ENCODE assay signal across 13 cellular contexts in genomic region chr10:63214586-63214985, GRCh38.
DNase-seq lines count a peak whose midpoint lies in the region; ATAC-seq and FAIRE-seq lines count a peak whose summit lies in the region.
"Had no signal": no experiment of that assay in that cellular context is flagged by ENCODE, and none has a peak within 500 bp of the region (broad histone marks: within the 10 kb centered on the region; RNA-seq: fewer than 3 reads in every experiment).

No MANE protein-coding gene starts in this region.

- H3K27me3 Mint-ChIP-seq in activated T-helper 17 cell treated with anti-CD3 and anti-CD28 coated beads, Interleukin-2, amount 50 U/mL, for 72 hours: no peaks in the 10 kb centered on the region
- no peaks in the 10 kb centered on the region for H3K27me3 Mint-ChIP-seq in naive B cell
- H3K27me3 Mint-ChIP-seq: CD8-positive, alpha-beta memory T cell had no signal

- FAIRE-seq in RCC 7860 (lab: Jason Lieb, UNC): no peak

- H3K4me1 Mint-ChIP-seq in activated T-helper 17 cell treated with anti-CD3 and anti-CD28 coated beads, Interleukin-2, amount 50 U/mL, for 72 hours: peaks cover 35% of the 10 kb centered on the region
- peaks cover 37 to 48% (median 46%) of the 10 kb centered on the region in 3 donors for H3K4me1 Mint-ChIP-seq in naive B cell

- no peak overlapping the region for H3K4me3 Mint-ChIP-seq in activated T-helper 17 cell treated with anti-CD3 and anti-CD28 coated beads, Interleukin-2, amount 50 U/mL, for 72 hours
- H3K4me3 Mint-ChIP-seq in naive B cell: no peak overlapping the region

- DNase-seq in NOMO-1 treated with DMSO at 0.1 percent for 48 hours (lab: John Stamatoyannopoulos, UW; ENCODE audit: unreplicated experiment): peak; percentile 53
- DNase-seq in NOMO-1 treated with dmso at 0.1 percent for 144 hours (lab: John Stamatoyannopoulos, UW; ENCODE audit: unreplicated experiment): no peak
- DNase-seq in GM03348 (ENCODE audit: low spot score): peak; percentile 29
- DNase-seq in naive B cell: no peak
- no peak for DNase-seq in RCC 7860 (ENCODE audit: low spot score)
- no peak for DNase-seq in NCI-H187 treated with DMSO at 0.1 percent for 48 hours (lab: John Stamatoyannopoulos, UW)
- DNase-seq: CD8-positive, alpha-beta memory T cell; cortex of kidney; left cardiac atrium; NCI-H1105; NCI-H226 had no signal

- H3K9me3 Mint-ChIP-seq in activated T-helper 17 cell treated with anti-CD3 and anti-CD28 coated beads, Interleukin-2, amount 50 U/mL, for 72 hours: no peaks in the 10 kb centered on the region
- H3K9me3 Mint-ChIP-seq in naive B cell: peaks cover 0 to 3% (median 0%) of the 10 kb centered on the region in 7 donors

- H3K36me3 Mint-ChIP-seq in activated T-helper 17 cell treated with anti-CD3 and anti-CD28 coated beads, Interleukin-2, amount 50 U/mL, for 72 hours (ENCODE audit: low read depth): peaks cover 72% of the 10 kb centered on the region
- peaks cover 15 to 23% of the 10 kb centered on the region in 2 donors for H3K36me3 Mint-ChIP-seq in naive B cell

- ATAC-seq in activated T-helper 17 cell treated with anti-CD3 and anti-CD28 coated beads, Interleukin-2, amount 50 U/mL, for 72 hours (replicated peaks): no peak
- no peak for ATAC-seq in naive B cell (ENCODE audit: low read depth in 2 of 2)
- ATAC-seq in HG02642 (IDR thresholded peaks at IDR 0.05; ENCODE audit: poor library complexity, unreplicated experiment): no peak
- ATAC-seq: left cardiac atrium had no signal

- H3K27ac Mint-ChIP-seq in activated T-helper 17 cell treated with anti-CD3 and anti-CD28 coated beads, Interleukin-2, amount 50 U/mL, for 72 hours: peak overlapping the region; percentile 53
- H3K27ac Mint-ChIP-seq in naive B cell: peak overlapping the region in 5 of 6 donors; percentile 2 to 75 (median 53)

Comparison
In these comparisons a context has a peak if more than half of its experiments do, and no peak if none do; other contexts are left out.
1. DNase-seq: peak in NOMO-1 treated with DMSO at 0.1 percent for 48 hours (single experiment) and GM03348 (single experiment); none in NOMO-1 treated with dmso at 0.1 percent for 144 hours (single experiment), naive B cell (single experiment), RCC 7860 (single experiment) and NCI-H187 treated with DMSO at 0.1 percent for 48 hours (single experiment).